Comparison of ENCODE assay signal across 1 cellular context in the genomic region with DNA sequence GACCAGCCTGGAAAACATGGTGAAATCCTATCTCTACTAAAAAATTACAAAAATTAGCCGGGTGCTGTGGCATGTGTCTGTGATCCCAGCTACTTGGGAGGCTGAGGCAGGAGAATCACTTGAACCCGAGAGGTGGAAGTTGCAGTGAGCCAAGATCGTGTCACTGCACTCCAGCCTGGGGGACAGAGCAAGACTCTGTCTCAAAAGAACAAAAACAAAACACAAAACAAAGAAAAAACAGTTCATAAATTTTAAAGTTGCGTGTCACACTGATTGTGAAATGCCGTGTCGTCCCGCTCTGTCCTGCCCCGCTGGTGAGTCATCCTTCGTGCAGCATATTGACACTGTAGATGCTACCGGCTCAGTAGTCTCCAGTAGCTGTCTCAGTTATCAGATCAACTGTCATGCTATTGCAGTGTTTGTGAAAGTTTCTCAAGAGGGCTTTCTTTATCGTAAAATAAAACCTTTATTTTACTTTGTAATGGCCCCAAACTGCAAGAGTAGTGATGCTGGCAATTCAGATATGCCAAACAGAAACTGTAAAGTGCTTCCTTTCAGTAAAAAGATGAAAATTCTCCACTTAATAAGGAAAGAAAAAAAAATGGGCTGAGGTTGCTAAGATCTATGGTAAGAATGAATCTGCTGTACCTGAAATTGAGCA.
TF ChIP-seq lines count a peak whose summit lies in the region.

No MANE protein-coding gene starts in this region.

TF ChIP-seq in K562, 482 proteins besides CTCF, POLR2A, EP300 and RAD21 (continued from another document):
- TF ChIP-seq, protein P1, sequence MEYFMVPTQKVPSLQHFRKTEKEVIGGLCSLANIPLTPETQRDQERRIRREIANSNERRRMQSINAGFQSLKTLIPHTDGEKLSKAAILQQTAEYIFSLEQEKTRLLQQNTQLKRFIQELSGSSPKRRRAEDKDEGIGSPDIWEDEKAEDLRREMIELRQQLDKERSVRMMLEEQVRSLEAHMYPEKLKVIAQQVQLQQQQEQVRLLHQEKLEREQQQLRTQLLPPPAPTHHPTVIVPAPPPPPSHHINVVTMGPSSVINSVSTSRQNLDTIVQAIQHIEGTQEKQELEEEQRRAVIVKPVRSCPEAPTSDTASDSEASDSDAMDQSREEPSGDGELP (CRISPR knock-in tag; IDR thresholded peaks at IDR 0.05; ENCODE audit: borderline replicate concordance) = peak; percentile 39; the same call in 1 of the 2 replicates
- TF ChIP-seq BHLHE40 (IDR thresholded peaks at IDR 0.05; ENCODE audit: low read length) = peak; percentile 86
- TF ChIP-seq, protein P2, sequence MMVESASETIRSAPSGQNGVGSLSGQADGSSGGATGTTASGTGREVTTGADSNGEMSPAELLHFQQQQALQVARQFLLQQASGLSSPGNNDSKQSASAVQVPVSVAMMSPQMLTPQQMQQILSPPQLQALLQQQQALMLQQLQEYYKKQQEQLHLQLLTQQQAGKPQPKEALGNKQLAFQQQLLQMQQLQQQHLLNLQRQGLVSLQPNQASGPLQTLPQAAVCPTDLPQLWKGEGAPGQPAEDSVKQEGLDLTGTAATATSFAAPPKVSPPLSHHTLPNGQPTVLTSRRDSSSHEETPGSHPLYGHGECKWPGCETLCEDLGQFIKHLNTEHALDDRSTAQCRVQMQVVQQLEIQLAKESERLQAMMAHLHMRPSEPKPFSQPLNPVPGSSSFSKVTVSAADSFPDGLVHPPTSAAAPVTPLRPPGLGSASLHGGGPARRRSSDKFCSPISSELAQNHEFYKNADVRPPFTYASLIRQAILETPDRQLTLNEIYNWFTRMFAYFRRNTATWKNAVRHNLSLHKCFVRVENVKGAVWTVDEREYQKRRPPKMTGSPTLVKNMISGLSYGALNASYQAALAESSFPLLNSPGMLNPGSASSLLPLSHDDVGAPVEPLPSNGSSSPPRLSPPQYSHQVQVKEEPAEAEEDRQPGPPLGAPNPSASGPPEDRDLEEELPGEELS (CRISPR knock-in tag; IDR thresholded peaks at IDR 0.05; ENCODE audit: borderline replicate concordance) = no peak
- TF ChIP-seq L3MBTL2 (IDR thresholded peaks at IDR 0.05) = peak; percentile 66; the same call in 1 of the 2 replicates
- TF ChIP-seq, protein P3, sequence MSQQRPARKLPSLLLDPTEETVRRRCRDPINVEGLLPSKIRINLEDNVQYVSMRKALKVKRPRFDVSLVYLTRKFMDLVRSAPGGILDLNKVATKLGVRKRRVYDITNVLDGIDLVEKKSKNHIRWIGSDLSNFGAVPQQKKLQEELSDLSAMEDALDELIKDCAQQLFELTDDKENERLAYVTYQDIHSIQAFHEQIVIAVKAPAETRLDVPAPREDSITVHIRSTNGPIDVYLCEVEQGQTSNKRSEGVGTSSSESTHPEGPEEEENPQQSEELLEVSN (IDR thresholded peaks at IDR 0.05; ENCODE audit: borderline replicate concordance in 1 of 2, extremely low read depth in 1 of 2, insufficient read depth in 1 of 2, insufficient read length in 1 of 2, low read depth in 1 of 2, low read length in 1 of 2, poor library complexity in 1 of 2, severe bottlenecking in 1 of 2) = peak in 1 of 2 experiments; percentile 63
- no peak for TF ChIP-seq PCBP2 (IDR thresholded peaks at IDR 0.05; ENCODE audit: low read depth, low read length, poor library complexity, severe bottlenecking)
- peak; percentile 35 for TF ChIP-seq SMAD1 (IDR thresholded peaks at IDR 0.05; ENCODE audit: low read depth, low read length, partially characterized antibody)
- no peak for TF ChIP-seq GTF2A2 (tag; IDR thresholded peaks at IDR 0.05)
- TF ChIP-seq EHMT2 (IDR thresholded peaks at IDR 0.05) = no peak; the same call in 1 of the 2 replicates
- TF ChIP-seq, protein P4, sequence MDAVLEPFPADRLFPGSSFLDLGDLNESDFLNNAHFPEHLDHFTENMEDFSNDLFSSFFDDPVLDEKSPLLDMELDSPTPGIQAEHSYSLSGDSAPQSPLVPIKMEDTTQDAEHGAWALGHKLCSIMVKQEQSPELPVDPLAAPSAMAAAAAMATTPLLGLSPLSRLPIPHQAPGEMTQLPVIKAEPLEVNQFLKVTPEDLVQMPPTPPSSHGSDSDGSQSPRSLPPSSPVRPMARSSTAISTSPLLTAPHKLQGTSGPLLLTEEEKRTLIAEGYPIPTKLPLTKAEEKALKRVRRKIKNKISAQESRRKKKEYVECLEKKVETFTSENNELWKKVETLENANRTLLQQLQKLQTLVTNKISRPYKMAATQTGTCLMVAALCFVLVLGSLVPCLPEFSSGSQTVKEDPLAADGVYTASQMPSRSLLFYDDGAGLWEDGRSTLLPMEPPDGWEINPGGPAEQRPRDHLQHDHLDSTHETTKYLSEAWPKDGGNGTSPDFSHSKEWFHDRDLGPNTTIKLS (IDR thresholded peaks at IDR 0.05; ENCODE audit: borderline replicate concordance, low read depth) = peak; percentile 51; the same call in 1 of the 2 replicates
- no peak; the same call in 1 of the 2 replicates for TF ChIP-seq ZNF263 (CRISPR knock-in tag; IDR thresholded peaks at IDR 0.05; ENCODE audit: borderline replicate concordance)
- peak; percentile 65 for TF ChIP-seq ELF2 (CRISPR knock-in tag; IDR thresholded peaks at IDR 0.05)
- no peak for TF ChIP-seq POLR3A (IDR thresholded peaks at IDR 0.05; ENCODE audit: borderline replicate concordance, extremely low read depth, insufficient read depth, insufficient read length)
- TF ChIP-seq FOXM1 (IDR thresholded peaks at IDR 0.05; ENCODE audit: low read depth) = 0 out of 2 replicates have a peak, but pooled peaks have one; percentile 27
- no peak for TF ChIP-seq FOXM1 (CRISPR knock-in tag; IDR thresholded peaks at IDR 0.05; ENCODE audit: low read depth)
- no peak for TF ChIP-seq RFX1 (IDR thresholded peaks at IDR 0.05)
- TF ChIP-seq, protein P5, sequence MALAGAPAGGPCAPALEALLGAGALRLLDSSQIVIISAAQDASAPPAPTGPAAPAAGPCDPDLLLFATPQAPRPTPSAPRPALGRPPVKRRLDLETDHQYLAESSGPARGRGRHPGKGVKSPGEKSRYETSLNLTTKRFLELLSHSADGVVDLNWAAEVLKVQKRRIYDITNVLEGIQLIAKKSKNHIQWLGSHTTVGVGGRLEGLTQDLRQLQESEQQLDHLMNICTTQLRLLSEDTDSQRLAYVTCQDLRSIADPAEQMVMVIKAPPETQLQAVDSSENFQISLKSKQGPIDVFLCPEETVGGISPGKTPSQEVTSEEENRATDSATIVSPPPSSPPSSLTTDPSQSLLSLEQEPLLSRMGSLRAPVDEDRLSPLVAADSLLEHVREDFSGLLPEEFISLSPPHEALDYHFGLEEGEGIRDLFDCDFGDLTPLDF (CRISPR knock-in tag; IDR thresholded peaks at IDR 0.05) = 0 out of 2 replicates have a peak, but pooled peaks have one; percentile 25
- TF ChIP-seq ZNF354B (CRISPR knock-in tag; IDR thresholded peaks at IDR 0.05) = no peak
- TF ChIP-seq TAL1 (IDR thresholded peaks at IDR 0.05) = peak; percentile 77
- no peak for TF ChIP-seq ZNF134 (CRISPR knock-in tag; conservative IDR thresholded peaks at IDR 0.05)
- peak; percentile 83 for TF ChIP-seq CTBP1 (IDR thresholded peaks at IDR 0.05; ENCODE audit: borderline replicate concordance)
